Comparison of ENCODE assay signal across 16 cellular contexts in the genomic region with DNA sequence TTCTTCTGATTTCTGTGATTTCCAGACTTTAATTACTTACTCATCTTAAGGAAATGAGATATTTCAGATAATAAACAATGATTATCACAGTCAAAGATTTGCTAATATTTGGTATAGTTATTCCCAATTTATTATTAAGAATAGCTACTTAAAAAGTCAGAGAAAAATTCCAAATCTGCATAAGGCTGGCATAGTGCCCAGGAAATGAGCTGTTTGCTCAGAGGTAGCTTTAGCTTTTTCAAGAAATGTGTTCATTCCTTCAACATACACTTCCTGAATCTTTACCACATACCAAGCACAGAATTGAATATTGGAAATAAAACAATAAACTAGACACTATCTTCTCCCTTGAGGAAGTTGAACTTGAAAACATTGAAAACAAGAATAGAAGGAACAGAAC. TPM values are rescaled to one million over a fixed set of nuclear protein-coding genes. Genes with fewer than 3 reads are reported as not detected.
"Had no signal": no experiment of that assay in that cellular context is flagged by ENCODE, and none has a peak within 500 bp of the region (broad histone marks: within the 10 kb centered on the region; RNA-seq: fewer than 3 reads in every experiment).

No MANE protein-coding gene starts in this region.

- ATAC-seq: activated T-helper 17 cell treated with anti-CD3 and anti-CD28 coated beads, Interleukin-2, amount 50 U/mL, for 72 hours; left cardiac atrium; mucosa of descending colon; naive thymus-derived CD8-positive, alpha-beta T cell; right cardiac atrium; stimulated activated naive B cell treated with anti-CD40 and anti-IgM and Interleukin-4, amounts not matched to agents 10 μg/mL and 1 μg/mL and 100 μg/mL, for 72 hours; T-helper 17 cell had no signal

- H3K27ac ChIP-seq: adrenal gland, neutrophil, tibial nerve had no signal

- FAIRE-seq: colon had no signal

- H3K36me3 ChIP-seq: adrenal gland, neutrophil, tibial nerve had no signal

- H3K27me3 ChIP-seq: adrenal gland, neutrophil, tibial nerve had no signal

- H3K4me3 ChIP-seq: adrenal gland, lung, mucosa of descending colon, tibial nerve had no signal

- H3K4me1 ChIP-seq: adrenal gland, tibial nerve had no signal

- DNase-seq: activated B cell treated with CpG ODN at 0.5 μM for 24 hours; activated CD4-positive, alpha-beta T cell treated with anti-CD3 and anti-CD28 coated beads, Interleukin-2, amount 10 ng/mL, durations not matched to agents 24 days and 14 days; activated naive CD4-positive, alpha-beta T cell treated with anti-CD3 and anti-CD28 coated beads, Interleukin-2, amount 10 ng/mL, durations not matched to agents 7 days and 5 days; left cardiac atrium; mucosa of descending colon; naive thymus-derived CD8-positive, alpha-beta T cell; right cardiac atrium; stimulated activated CD4-positive, alpha-beta T cell treated with anti-CD3 and anti-CD28 coated beads, Interleukin-2, amount 100 ng/mL, for 24 hours; stimulated activated naive B cell treated with anti-CD40 and anti-IgM and Interleukin-4, amounts not matched to agents 10 μg/mL and 1 μg/mL and 100 μg/mL, for 72 hours; T-helper 17 cell had no signal

- H3K9me3 ChIP-seq: mucosa of descending colon, neutrophil had no signal

RNA-seq across cellular contexts. Expression of a gene that starts 44.3 kb away (rescaled TPM):
- total RNA-seq: activated B cell treated with CpG ODN at 0.5 μM for 24 hours; naive thymus-derived CD8-positive, alpha-beta T cell had no signal
- polyA plus RNA-seq: naive thymus-derived CD8-positive, alpha-beta T cell had no signal
